Comparison of ENCODE assay signal across 1 cellular context in the genomic region with DNA sequence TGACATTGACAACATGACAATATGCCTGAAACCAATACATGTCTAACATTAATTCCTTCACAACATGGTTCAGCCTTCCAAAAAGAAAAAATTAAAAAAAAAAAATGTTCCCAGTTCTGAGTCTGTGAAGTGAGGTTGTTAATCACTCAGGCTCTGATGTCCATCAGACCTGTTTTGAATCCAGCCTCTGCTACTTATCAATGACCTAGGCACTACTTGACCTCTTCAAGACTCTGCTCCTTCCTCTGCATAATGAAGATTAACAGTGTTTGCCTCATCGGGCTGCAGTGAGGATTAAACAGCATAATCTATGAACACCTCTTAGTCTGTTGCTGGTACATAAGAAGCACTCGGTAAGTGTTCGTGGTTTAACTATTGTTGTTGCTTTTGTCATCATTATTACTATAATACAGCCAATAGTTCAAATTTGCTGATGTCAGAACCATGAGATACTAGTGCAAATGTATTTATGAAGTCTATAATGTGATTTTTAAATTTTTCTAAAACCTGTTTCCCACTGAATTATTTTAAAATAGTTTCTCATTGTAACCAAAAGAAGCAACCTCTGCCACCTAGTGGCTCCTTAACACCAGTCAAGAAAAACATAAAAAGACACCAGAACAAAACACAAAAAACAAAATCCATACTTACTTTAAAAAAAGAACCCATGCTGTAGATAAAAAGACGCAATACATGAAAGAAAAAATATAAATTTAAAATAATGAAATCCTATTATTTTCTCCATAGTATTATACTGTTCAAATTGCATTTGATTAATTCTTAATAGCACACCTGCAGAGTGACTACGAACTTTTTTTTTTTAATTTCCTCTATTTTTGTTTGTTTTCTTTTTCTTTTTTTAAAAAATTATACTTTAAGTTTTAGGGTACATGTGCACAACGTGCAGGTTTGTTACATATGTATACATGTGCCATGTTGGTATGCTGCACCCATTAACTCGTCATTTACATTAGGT.
TF ChIP-seq lines count a peak whose summit lies in the region.

No MANE protein-coding gene starts in this region.

TF ChIP-seq in IMR-90, 13 proteins besides CTCF, POLR2A, EP300 and RAD21 (continued from another document):
- TF ChIP-seq RCOR1 (IDR thresholded peaks at IDR 0.05; ENCODE audit: insufficient replicate concordance, low read length): no peak
